Comparison of ENCODE assay signal across 18 cellular contexts in the genomic region with DNA sequence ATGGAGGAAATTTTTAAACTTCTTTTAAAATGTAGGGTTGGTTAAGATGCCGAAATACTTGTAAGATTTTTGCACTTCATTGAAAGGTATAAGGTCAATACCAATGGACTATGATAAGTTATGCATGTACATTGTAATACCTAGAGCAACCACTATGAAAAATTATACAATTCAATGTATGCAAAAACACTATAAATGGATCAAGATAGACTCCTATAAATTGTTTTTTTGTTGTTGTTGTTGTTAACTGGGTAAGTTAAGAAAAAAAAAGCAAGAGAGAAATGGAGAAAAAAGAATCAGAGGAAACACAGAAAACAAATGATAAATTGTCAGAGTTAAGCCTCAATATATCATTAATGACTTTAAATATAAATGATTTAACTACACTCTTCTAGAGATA.
"Had no signal": no experiment of that assay in that cellular context is flagged by ENCODE, and none has a peak within 500 bp of the region (broad histone marks: within the 10 kb centered on the region; RNA-seq: fewer than 3 reads in every experiment).

No MANE protein-coding gene starts in this region.

- H3K4me1 ChIP-seq: psoas muscle, tibial artery had no signal

- DNase-seq: activated CD4-positive, alpha-beta T cell treated with anti-CD3 and anti-CD28 coated beads, Interleukin-2, amount 50 U/mL, for 4 hours; activated CD8-positive, alpha-beta memory T cell treated with anti-CD3 and anti-CD28 coated beads, Interleukin-2, amount 10 ng/mL, durations not matched to agents 7 days and 5 days; activated naive CD4-positive, alpha-beta T cell; activated naive CD8-positive, alpha-beta T cell treated with anti-CD3 and anti-CD28 coated beads, Interleukin-2, amount 10 ng/mL, durations not matched to agents 7 days and 5 days; amygdala; effector memory CD8-positive, alpha-beta T cell; foreskin melanocyte; midbrain; psoas muscle; right cardiac atrium; stimulated activated naive CD8-positive, alpha-beta T cell treated with anti-CD3 and anti-CD28 coated beads, Interleukin-15, Interleukin-2, amounts not matched to agents 100 U/mL and 50 U/mL, for 24 hours; substantia nigra; tibial artery had no signal

- H3K4me1 Mint-ChIP-seq: activated CD8-positive, alpha-beta memory T cell treated with anti-CD3 and anti-CD28 coated beads, Interleukin-2, amount 10 ng/mL, durations not matched to agents 7 days and 5 days; activated naive CD8-positive, alpha-beta T cell treated with anti-CD3 and anti-CD28 coated beads, Interleukin-2, amount 10 ng/mL, durations not matched to agents 7 days and 5 days; activated T-helper 17 cell treated with anti-CD3 and anti-CD28 coated beads, Interleukin-2, amount 50 U/mL, for 72 hours; neural progenitor cell had no signal

- H3K27me3 ChIP-seq: tibial artery had no signal

- H3K9me3 Mint-ChIP-seq: activated naive CD8-positive, alpha-beta T cell treated with anti-CD3 and anti-CD28 coated beads, Interleukin-2, amount 10 ng/mL, durations not matched to agents 7 days and 5 days; T-helper 2 cell treated with Interferon-gamma antibody and Interleukin-4, amounts not matched to agents 5 μg/mL and 100 μg/mL, for 36 hours had no signal

- H3K4me2 ChIP-seq: neural progenitor cell had no signal

- H3K4me3 ChIP-seq: lung, neural progenitor cell, psoas muscle, tibial artery had no signal

- H3K27me3 Mint-ChIP-seq: activated CD8-positive, alpha-beta memory T cell treated with anti-CD3 and anti-CD28 coated beads, Interleukin-2, amount 10 ng/mL, durations not matched to agents 7 days and 5 days; activated naive CD8-positive, alpha-beta T cell treated with anti-CD3 and anti-CD28 coated beads, Interleukin-2, amount 10 ng/mL, durations not matched to agents 7 days and 5 days; activated T-helper 17 cell treated with anti-CD3 and anti-CD28 coated beads, Interleukin-2, amount 50 U/mL, for 72 hours; effector memory CD8-positive, alpha-beta T cell had no signal

- H2AFZ ChIP-seq: neural progenitor cell had no signal

- H3K27ac Mint-ChIP-seq: activated CD8-positive, alpha-beta memory T cell treated with anti-CD3 and anti-CD28 coated beads, Interleukin-2, amount 10 ng/mL, durations not matched to agents 7 days and 5 days; activated naive CD8-positive, alpha-beta T cell treated with anti-CD3 and anti-CD28 coated beads, Interleukin-2, amount 10 ng/mL, durations not matched to agents 7 days and 5 days; activated T-helper 17 cell treated with anti-CD3 and anti-CD28 coated beads, Interleukin-2, amount 50 U/mL, for 72 hours; effector memory CD8-positive, alpha-beta T cell; neural progenitor cell; T-helper 2 cell treated with Interferon-gamma antibody and Interleukin-4, amounts not matched to agents 5 μg/mL and 100 μg/mL, for 36 hours had no signal

- H3K36me3 ChIP-seq: neural progenitor cell, tibial artery had no signal

- H3K4me3 Mint-ChIP-seq: activated CD8-positive, alpha-beta memory T cell treated with anti-CD3 and anti-CD28 coated beads, Interleukin-2, amount 10 ng/mL, durations not matched to agents 7 days and 5 days; activated naive CD8-positive, alpha-beta T cell treated with anti-CD3 and anti-CD28 coated beads, Interleukin-2, amount 10 ng/mL, durations not matched to agents 7 days and 5 days; activated T-helper 17 cell treated with anti-CD3 and anti-CD28 coated beads, Interleukin-2, amount 50 U/mL, for 72 hours; effector memory CD8-positive, alpha-beta T cell; neural progenitor cell; T-helper 2 cell treated with Interferon-gamma antibody and Interleukin-4, amounts not matched to agents 5 μg/mL and 100 μg/mL, for 36 hours had no signal

- ATAC-seq: activated CD8-positive, alpha-beta memory T cell treated with anti-CD3 and anti-CD28 coated beads, Interleukin-2, amount 10 ng/mL, durations not matched to agents 7 days and 5 days; activated T-helper 17 cell treated with anti-CD3 and anti-CD28 coated beads, Interleukin-2, amount 50 U/mL, for 72 hours; effector memory CD8-positive, alpha-beta T cell; psoas muscle; right cardiac atrium; stimulated activated naive CD8-positive, alpha-beta T cell treated with anti-CD3 and anti-CD28 coated beads, Interleukin-15, Interleukin-2, amounts not matched to agents 100 U/mL and 50 U/mL, for 24 hours had no signal

- H3K9me3 ChIP-seq: psoas muscle, tibial artery had no signal

- H3K27ac ChIP-seq: epithelial cell of prostate, neural progenitor cell, psoas muscle, tibial artery had no signal

- H3K36me3 Mint-ChIP-seq: activated CD8-positive, alpha-beta memory T cell treated with anti-CD3 and anti-CD28 coated beads, Interleukin-2, amount 10 ng/mL, durations not matched to agents 7 days and 5 days; activated naive CD8-positive, alpha-beta T cell treated with anti-CD3 and anti-CD28 coated beads, Interleukin-2, amount 10 ng/mL, durations not matched to agents 7 days and 5 days had no signal
